In the genomic region with DNA sequence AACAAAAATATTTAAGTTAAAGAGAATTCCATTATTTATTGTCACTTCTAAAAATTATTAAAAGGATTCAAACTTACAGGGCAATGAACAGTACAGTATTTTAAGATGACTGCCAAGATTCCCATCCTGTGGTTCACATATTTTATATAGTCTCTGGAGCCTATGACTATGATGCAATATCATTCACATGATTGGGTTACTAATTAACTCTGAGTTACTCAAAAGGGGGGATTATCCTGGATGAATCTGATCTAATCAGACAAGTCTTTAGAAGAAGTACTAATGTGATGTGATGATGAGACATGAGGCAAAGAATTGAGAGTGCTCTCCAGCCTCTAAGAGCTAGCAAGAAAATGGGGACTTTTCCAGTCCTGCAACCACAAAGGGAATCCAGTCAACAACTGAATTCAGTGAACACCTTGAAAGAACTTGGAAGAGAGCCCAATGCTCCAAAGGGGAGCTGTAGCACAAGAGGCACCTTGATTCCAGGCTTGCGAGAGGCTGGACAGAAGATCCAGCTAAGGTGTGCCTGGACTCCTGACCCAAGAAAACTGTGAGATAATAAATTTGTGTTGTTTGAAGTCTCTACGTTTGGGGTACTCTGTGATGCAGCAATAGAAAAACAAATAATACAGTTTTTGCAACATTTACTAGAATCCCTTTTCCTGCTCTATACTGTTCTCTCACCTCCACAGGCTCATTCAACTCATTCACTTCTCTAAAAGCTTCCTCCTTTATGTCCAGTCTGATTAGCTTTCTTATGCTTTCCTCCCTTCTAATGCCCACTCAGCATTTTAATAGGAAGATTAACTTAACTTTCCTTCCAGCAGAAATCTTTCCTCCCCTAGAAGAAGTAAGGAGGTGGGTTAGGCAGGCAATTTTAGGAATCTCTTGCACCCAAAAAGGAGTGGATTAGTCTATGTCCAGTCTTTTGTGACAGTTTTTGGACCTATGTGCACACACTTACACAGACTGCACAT, we compare ENCODE assay signal across 22 cellular contexts.
A peak's percentile ranks its signal among the peaks of the same experiment; 100 is the strongest.
DNase-seq lines count a peak whose midpoint lies in the region; ATAC-seq, FAIRE-seq and TF ChIP-seq lines count a peak whose summit lies in the region.
"Had no signal": no experiment of that assay in that cellular context is flagged by ENCODE, and none has a peak within 500 bp of the region (broad histone marks: within the 10 kb centered on the region; RNA-seq: fewer than 3 reads in every experiment).

No MANE protein-coding gene starts in this region.

- peak; percentile 91 for FAIRE-seq in D721Med (lab: Jason Lieb, UNC)
- FAIRE-seq in small intestine (lab: Jason Lieb, UNC): no peak
- FAIRE-seq: GM12891, GM18507 had no signal

- no peaks in the 10 kb centered on the region for H3K4me1 ChIP-seq in small intestine (ENCODE audit: control insufficient read depth in 2 of 2, insufficient read depth in 1 of 2, low read depth in 1 of 2, low read length in 1 of 2)
- H3K4me1 ChIP-seq: BE2C had no signal

- H3K4me3 ChIP-seq in small intestine (ENCODE audit: low read depth in 1 of 2, low read length in 2 of 2): no peak overlapping the region
- H3K4me3 ChIP-seq: MG63, SK-N-MC had no signal

- H3K27ac Mint-ChIP-seq in activated T-helper 17 cell treated with anti-CD3 and anti-CD28 coated beads, Interleukin-2, amount 50 U/mL, for 72 hours: no peak overlapping the region
- H3K27ac Mint-ChIP-seq: CD4-positive, alpha-beta T cell; T-cell had no signal

- TF ChIP-seq CTCF in D721Med (IDR thresholded peaks at IDR 0.05; ENCODE audit: insufficient read depth, missing control alignments): no peak

- ATAC-seq in activated T-helper 17 cell treated with anti-CD3 and anti-CD28 coated beads, Interleukin-2, amount 50 U/mL, for 72 hours (replicated peaks): no peak
- no peak for ATAC-seq in GM19395 (IDR thresholded peaks at IDR 0.05; ENCODE audit: unreplicated experiment)
- ATAC-seq: T-cell had no signal

- no peaks in the 10 kb centered on the region for H3K36me3 Mint-ChIP-seq in activated T-helper 17 cell treated with anti-CD3 and anti-CD28 coated beads, Interleukin-2, amount 50 U/mL, for 72 hours (ENCODE audit: low read depth)
- H3K36me3 Mint-ChIP-seq: T-cell had no signal

- H3K27me3 ChIP-seq in small intestine (ENCODE audit: control insufficient read depth in 2 of 2, insufficient read depth in 2 of 2, low read length in 2 of 2): no peaks in the 10 kb centered on the region
- H3K27me3 ChIP-seq: MG63 had no signal

- DNase-seq in D721Med (ENCODE audit: insufficient read length, low spot score): no peak
- peak; percentile 14 for DNase-seq in NCI-H69 (lab: John Stamatoyannopoulos, UW)
- DNase-seq in foreskin melanocyte: peak; percentile 3
- peak; percentile 61 for DNase-seq in small intestine
- no peak for DNase-seq in NCI-H2196 treated with DMSO at 0.1 percent for 48 hours (lab: John Stamatoyannopoulos, UW; ENCODE audit: unreplicated experiment)
- DNase-seq: BE2C; CD4-positive, alpha-beta T cell; GDM1; GOT3; MG63; NCI-H1105; NCI-H1694 treated with DMSO at 0.1 percent for 48 hours; NCI-H2107; NCI-H446 treated with DMSO at 0.1 percent for 48 hours; NCI-H748 treated with DMSO at 0.1 percent for 48 hours; Right ventricle myocardium superior; T-cell had no signal

- no peaks in the 10 kb centered on the region for H3K4me1 Mint-ChIP-seq in activated T-helper 17 cell treated with anti-CD3 and anti-CD28 coated beads, Interleukin-2, amount 50 U/mL, for 72 hours
- H3K4me1 Mint-ChIP-seq: T-cell had no signal

- H3K4me3 Mint-ChIP-seq in activated T-helper 17 cell treated with anti-CD3 and anti-CD28 coated beads, Interleukin-2, amount 50 U/mL, for 72 hours: no peak overlapping the region
- H3K4me3 Mint-ChIP-seq: CD4-positive, alpha-beta T cell; T-cell had no signal

- H3K9me3 Mint-ChIP-seq in activated T-helper 17 cell treated with anti-CD3 and anti-CD28 coated beads, Interleukin-2, amount 50 U/mL, for 72 hours: peaks cover 4% of the 10 kb centered on the region
- H3K9me3 Mint-ChIP-seq: CD4-positive, alpha-beta T cell had no signal

- peaks cover 10% of the 10 kb centered on the region for H3K27me3 Mint-ChIP-seq in activated T-helper 17 cell treated with anti-CD3 and anti-CD28 coated beads, Interleukin-2, amount 50 U/mL, for 72 hours

- no peak overlapping the region for H3K27ac ChIP-seq in small intestine (ENCODE audit: low read depth in 1 of 2, low read length in 1 of 2)
- H3K27ac ChIP-seq: SK-N-MC had no signal

- H3K36me3 ChIP-seq in small intestine (ENCODE audit: control insufficient read depth in 2 of 2, insufficient read depth in 2 of 2, low read length in 2 of 2): no peaks in the 10 kb centered on the region
- H3K36me3 ChIP-seq: BE2C, MG63 had no signal

- H3K9me3 ChIP-seq in small intestine (ENCODE audit: control insufficient read depth, low read depth): no peaks in the 10 kb centered on the region
- H3K9me3 ChIP-seq: BE2C, MG63 had no signal

- 19 to 57% (median 24%) methylated on average over 2 of the region's 2 CpGs for WGBS in small intestine, 3 donors

Comparison
In these comparisons a context has a peak if more than half of its experiments do, and no peak if none do; other contexts are left out.
1. DNase-seq: peak in NCI-H69 (single experiment), foreskin melanocyte (single experiment) and small intestine (single experiment); none in D721Med (single experiment) and NCI-H2196 treated with DMSO at 0.1 percent for 48 hours (single experiment).